In genomic region chr15:75452364-75452967, GRCh38 we compare ENCODE assay signal across 8 cellular contexts. TPM values are rescaled to one million over a fixed set of nuclear protein-coding genes. Genes with fewer than 3 reads are reported as not detected.
DNase-seq lines count a peak whose midpoint lies in the region; ATAC-seq lines count a peak whose summit lies in the region.

No MANE protein-coding gene starts in this region.

- no peaks in the 10 kb centered on the region for H3K27me3 ChIP-seq in layer of hippocampus (ENCODE audit: control insufficient read depth, insufficient read depth, low read length)

- H3K27ac ChIP-seq in layer of hippocampus (ENCODE audit: low read depth, low read length), result peak overlapping the region; percentile 91

- ATAC-seq in GM21576 (IDR thresholded peaks at IDR 0.05; ENCODE audit: unreplicated experiment), result no peak

- peak; percentile 72 for DNase-seq in NK-92 treated with Interleukin-12 subunit alpha and Interleukin-12 subunit beta, amount 100 ng/mL, for 24 hours (lab: John Stamatoyannopoulos, UW)
- no peak for DNase-seq in NK-92 (lab: John Stamatoyannopoulos, UW; ENCODE audit: unreplicated experiment)
- peak; percentile 56 to 86 for DNase-seq in NCI-H446 (lab: John Stamatoyannopoulos, UW)
- DNase-seq in activated CD4-positive, CD25-positive, alpha-beta regulatory T cell treated with anti-CD3 and anti-CD28 coated beads, Interleukin-2, amount 50 U/mL, for 72 hours, result peak; percentile 77
- DNase-seq in cerebellum (ENCODE audit: low spot score), result peak; percentile 76
- DNase-seq in stimulated activated CD4-positive, alpha-beta T cell treated with anti-CD3 and anti-CD28 coated beads, Interleukin-1b, Interleukin-23, amount 100 ng/mL, for 4 hours (ENCODE audit: low read depth in 2 of 2), result peak; percentile 57 to 59

RNA-seq across cellular contexts. Expression of gene SIN3A, which starts 1.0 kb away (rescaled TPM):
- 46.0 TPM for total RNA-seq in cerebellum
